12 cellular contexts compared by ENCODE assay signal in genomic region chr3:141478139-141478538, GRCh38.
"Had no signal": no experiment of that assay in that cellular context is flagged by ENCODE, and none has a peak within 500 bp of the region (broad histone marks: within the 10 kb centered on the region; RNA-seq: fewer than 3 reads in every experiment).

No MANE protein-coding gene starts in this region.

- ATAC-seq: effector memory CD8-positive, alpha-beta T cell; gastroesophageal sphincter; mucosa of descending colon had no signal

- H3K4me3 Mint-ChIP-seq: effector memory CD8-positive, alpha-beta T cell; nephron progenitor cell had no signal

- H3K9me3 Mint-ChIP-seq: effector memory CD8-positive, alpha-beta T cell; nephron progenitor cell had no signal

- H3K27ac Mint-ChIP-seq: nephron progenitor cell had no signal

- DNase-seq: effector memory CD8-positive, alpha-beta T cell; kidney glomerular epithelial cell; mucosa of descending colon; nephron progenitor cell; sigmoid colon; stimulated activated CD4-positive, alpha-beta T cell treated with anti-CD3 and anti-CD28 coated beads, Interleukin-2, amount 100 ng/mL, for 24 hours; stimulated activated CD4-positive, alpha-beta T cell treated with anti-CD3 and anti-CD28 coated beads, Interleukin-4, amount 100 ng/mL, for 4 hours; stimulated activated naive CD4-positive, alpha-beta T cell treated with Interleukin-2 at 50 U/mL for 16 hours; tibial artery; upper lobe of left lung; uterus had no signal

- H3K4me1 Mint-ChIP-seq: nephron progenitor cell had no signal
